ENCODE assay signal across 1 cellular context in genomic region chr3:54691230-54691900, GRCh38.
TF ChIP-seq lines count a peak whose summit lies in the region.

No MANE protein-coding gene starts in this region.

TF ChIP-seq in GM23338, 12 proteins besides CTCF, POLR2A, EP300 and RAD21 (continued from another document):
- TF ChIP-seq, protein P1, sequence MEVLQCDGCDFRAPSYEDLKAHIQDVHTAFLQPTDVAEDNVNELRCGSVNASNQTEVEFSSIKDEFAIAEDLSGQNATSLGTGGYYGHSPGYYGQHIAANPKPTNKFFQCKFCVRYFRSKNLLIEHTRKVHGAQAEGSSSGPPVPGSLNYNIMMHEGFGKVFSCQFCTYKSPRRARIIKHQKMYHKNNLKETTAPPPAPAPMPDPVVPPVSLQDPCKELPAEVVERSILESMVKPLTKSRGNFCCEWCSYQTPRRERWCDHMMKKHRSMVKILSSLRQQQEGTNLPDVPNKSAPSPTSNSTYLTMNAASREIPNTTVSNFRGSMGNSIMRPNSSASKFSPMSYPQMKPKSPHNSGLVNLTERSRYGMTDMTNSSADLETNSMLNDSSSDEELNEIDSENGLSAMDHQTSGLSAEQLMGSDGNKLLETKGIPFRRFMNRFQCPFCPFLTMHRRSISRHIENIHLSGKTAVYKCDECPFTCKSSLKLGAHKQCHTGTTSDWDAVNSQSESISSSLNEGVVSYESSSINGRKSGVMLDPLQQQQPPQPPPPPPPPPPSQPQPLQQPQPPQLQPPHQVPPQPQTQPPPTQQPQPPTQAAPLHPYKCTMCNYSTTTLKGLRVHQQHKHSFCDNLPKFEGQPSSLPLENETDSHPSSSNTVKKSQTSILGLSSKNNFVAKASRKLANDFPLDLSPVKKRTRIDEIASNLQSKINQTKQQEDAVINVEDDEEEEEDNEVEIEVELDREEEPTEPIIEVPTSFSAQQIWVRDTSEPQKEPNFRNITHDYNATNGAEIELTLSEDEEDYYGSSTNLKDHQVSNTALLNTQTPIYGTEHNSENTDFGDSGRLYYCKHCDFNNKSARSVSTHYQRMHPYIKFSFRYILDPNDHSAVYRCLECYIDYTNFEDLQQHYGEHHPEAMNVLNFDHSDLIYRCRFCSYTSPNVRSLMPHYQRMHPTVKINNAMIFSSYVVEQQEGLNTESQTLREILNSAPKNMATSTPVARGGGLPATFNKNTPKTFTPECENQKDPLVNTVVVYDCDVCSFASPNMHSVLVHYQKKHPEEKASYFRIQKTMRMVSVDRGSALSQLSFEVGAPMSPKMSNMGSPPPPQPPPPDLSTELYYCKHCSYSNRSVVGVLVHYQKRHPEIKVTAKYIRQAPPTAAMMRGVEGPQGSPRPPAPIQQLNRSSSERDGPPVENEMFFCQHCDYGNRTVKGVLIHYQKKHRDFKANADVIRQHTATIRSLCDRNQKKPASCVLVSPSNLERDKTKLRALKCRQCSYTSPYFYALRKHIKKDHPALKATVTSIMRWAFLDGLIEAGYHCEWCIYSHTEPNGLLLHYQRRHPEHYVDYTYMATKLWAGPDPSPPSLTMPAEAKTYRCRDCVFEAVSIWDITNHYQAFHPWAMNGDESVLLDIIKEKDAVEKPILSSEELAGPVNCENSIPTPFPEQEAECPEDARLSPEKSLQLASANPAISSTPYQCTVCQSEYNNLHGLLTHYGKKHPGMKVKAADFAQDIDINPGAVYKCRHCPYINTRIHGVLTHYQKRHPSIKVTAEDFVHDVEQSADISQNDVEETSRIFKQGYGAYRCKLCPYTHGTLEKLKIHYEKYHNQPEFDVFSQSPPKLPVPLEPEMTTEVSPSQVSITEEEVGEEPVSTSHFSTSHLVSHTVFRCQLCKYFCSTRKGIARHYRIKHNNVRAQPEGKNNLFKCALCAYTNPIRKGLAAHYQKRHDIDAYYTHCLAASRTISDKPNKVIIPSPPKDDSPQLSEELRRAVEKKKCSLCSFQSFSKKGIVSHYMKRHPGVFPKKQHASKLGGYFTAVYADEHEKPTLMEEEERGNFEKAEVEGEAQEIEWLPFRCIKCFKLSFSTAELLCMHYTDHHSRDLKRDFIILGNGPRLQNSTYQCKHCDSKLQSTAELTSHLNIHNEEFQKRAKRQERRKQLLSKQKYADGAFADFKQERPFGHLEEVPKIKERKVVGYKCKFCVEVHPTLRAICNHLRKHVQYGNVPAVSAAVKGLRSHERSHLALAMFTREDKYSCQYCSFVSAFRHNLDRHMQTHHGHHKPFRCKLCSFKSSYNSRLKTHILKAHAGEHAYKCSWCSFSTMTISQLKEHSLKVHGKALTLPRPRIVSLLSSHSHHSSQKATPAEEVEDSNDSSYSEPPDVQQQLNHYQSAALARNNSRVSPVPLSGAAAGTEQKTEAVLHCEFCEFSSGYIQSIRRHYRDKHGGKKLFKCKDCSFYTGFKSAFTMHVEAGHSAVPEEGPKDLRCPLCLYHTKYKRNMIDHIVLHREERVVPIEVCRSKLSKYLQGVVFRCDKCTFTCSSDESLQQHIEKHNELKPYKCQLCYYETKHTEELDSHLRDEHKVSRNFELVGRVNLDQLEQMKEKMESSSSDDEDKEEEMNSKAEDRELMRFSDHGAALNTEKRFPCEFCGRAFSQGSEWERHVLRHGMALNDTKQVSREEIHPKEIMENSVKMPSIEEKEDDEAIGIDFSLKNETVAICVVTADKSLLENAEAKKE (CRISPR knock-in tag; IDR thresholded peaks at IDR 0.05): no peak
- TF ChIP-seq ZNF114 (CRISPR knock-in tag; IDR thresholded peaks at IDR 0.05) (no peak), EZH2 (IDR thresholded peaks at IDR 0.05; ENCODE audit: low read depth, unreplicated experiment) (no peak), NANOG (IDR thresholded peaks at IDR 0.05; ENCODE audit: borderline replicate concordance) (no peak), EZH2phosphoT487 (IDR thresholded peaks at IDR 0.05; ENCODE audit: unreplicated experiment) (no peak), ZNF331 (CRISPR knock-in tag; IDR thresholded peaks at IDR 0.05; ENCODE audit: low read depth) (no peak), POLR2AphosphoS5 (IDR thresholded peaks at IDR 0.05; ENCODE audit: low read depth) (no peak), JUNB (IDR thresholded peaks at IDR 0.05; ENCODE audit: unreplicated experiment) (no peak)
- TF ChIP-seq, protein P2, sequence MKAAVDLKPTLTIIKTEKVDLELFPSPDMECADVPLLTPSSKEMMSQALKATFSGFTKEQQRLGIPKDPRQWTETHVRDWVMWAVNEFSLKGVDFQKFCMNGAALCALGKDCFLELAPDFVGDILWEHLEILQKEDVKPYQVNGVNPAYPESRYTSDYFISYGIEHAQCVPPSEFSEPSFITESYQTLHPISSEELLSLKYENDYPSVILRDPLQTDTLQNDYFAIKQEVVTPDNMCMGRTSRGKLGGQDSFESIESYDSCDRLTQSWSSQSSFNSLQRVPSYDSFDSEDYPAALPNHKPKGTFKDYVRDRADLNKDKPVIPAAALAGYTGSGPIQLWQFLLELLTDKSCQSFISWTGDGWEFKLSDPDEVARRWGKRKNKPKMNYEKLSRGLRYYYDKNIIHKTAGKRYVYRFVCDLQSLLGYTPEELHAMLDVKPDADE (IDR thresholded peaks at IDR 0.05): no peak
